8 cellular contexts compared by ENCODE assay signal in genomic region chr1:6603851-6604558, GRCh38.
A peak's percentile ranks its signal among the peaks of the same experiment; 100 is the strongest.
DNase-seq lines count a peak whose midpoint lies in the region; ATAC-seq and TF ChIP-seq lines count a peak whose summit lies in the region.

No MANE protein-coding gene starts in this region.

- peaks cover 25% of the 10 kb centered on the region for H3K4me1 ChIP-seq in OCI-LY3 (ENCODE audit: low read length)

- H3K9ac ChIP-seq in OCI-LY3 (ENCODE audit: low read length), result peak overlapping the region; percentile 89

- H3K27me3 ChIP-seq in OCI-LY3 (ENCODE audit: low read depth, low read length) (no peaks in the 10 kb centered on the region), layer of hippocampus (ENCODE audit: control insufficient read depth, insufficient read depth, low read length) (no peaks in the 10 kb centered on the region)

- TF ChIP-seq CTCF in OCI-LY3 (IDR thresholded peaks at IDR 0.05; ENCODE audit: low read depth, low read length) (no peak), GM13977 (IDR thresholded peaks at IDR 0.05; ENCODE audit: extremely low read depth, insufficient read depth, missing control alignments) (no peak)

- peaks cover 35% of the 10 kb centered on the region for H3K4me1 Mint-ChIP-seq in stimulated activated memory B cell treated with anti-CD40 and anti-IgM and Interleukin-4, amounts not matched to agents 10 μg/mL and 1 μg/mL and 100 μg/mL, for 72 hours

- peak overlapping the region; percentile 90 for H3K4me3 ChIP-seq in OCI-LY3 (ENCODE audit: low read length)

- H3K36me3 ChIP-seq in OCI-LY3 (replicated peaks; ENCODE audit: low read depth, low read length), result peaks cover 3% of the 10 kb centered on the region

- in situ Hi-C loops in GM13977 (cut with MboI; ENCODE audit: low pct_unique_long_range_greater_than_20kb, low sequenced_read_pairs, unreplicated experiment), result no loop called here

- H4K20me1 ChIP-seq in OCI-LY3 (ENCODE audit: insufficient read depth, low read length), result peaks cover 20% of the 10 kb centered on the region

- no peak for ATAC-seq in stimulated activated memory B cell treated with anti-CD40 and anti-IgM and Interleukin-4, amounts not matched to agents 10 μg/mL and 1 μg/mL and 100 μg/mL, for 72 hours
- ATAC-seq in HG03025 (IDR thresholded peaks at IDR 0.05; ENCODE audit: low FRiP score, unreplicated experiment) (no peak), HG02981 (IDR thresholded peaks at IDR 0.05; ENCODE audit: unreplicated experiment) (no peak)

- peaks cover 6% of the 10 kb centered on the region for H3K36me3 Mint-ChIP-seq in stimulated activated memory B cell treated with anti-CD40 and anti-IgM and Interleukin-4, amounts not matched to agents 10 μg/mL and 1 μg/mL and 100 μg/mL, for 72 hours

- peak; percentile 66 for DNase-seq in DMS114 treated with DMSO at 0.1 percent for 48 hours (lab: John Stamatoyannopoulos, UW; ENCODE audit: unreplicated experiment)
- peak; percentile 73 for DNase-seq in cerebellar cortex (ENCODE audit: low spot score)
- DNase-seq in GM13977 (ENCODE audit: low spot score), result no peak

- H3K4me3 Mint-ChIP-seq in stimulated activated memory B cell treated with anti-CD40 and anti-IgM and Interleukin-4, amounts not matched to agents 10 μg/mL and 1 μg/mL and 100 μg/mL, for 72 hours, result peak overlapping the region; percentile 84

- H3K9me3 ChIP-seq in OCI-LY3 (ENCODE audit: insufficient read depth, low read length), result no peaks in the 10 kb centered on the region

- no peaks in the 10 kb centered on the region for H3K9me3 Mint-ChIP-seq in stimulated activated memory B cell treated with anti-CD40 and anti-IgM and Interleukin-4, amounts not matched to agents 10 μg/mL and 1 μg/mL and 100 μg/mL, for 72 hours

- H3K27ac Mint-ChIP-seq in stimulated activated memory B cell treated with anti-CD40 and anti-IgM and Interleukin-4, amounts not matched to agents 10 μg/mL and 1 μg/mL and 100 μg/mL, for 72 hours, result peak overlapping the region; percentile 93

- peaks cover 36% of the 10 kb centered on the region for H3K79me2 ChIP-seq in OCI-LY3 (ENCODE audit: low read length)

- peak overlapping the region; percentile 91 for H2AFZ ChIP-seq in OCI-LY3 (ENCODE audit: low read depth, low read length)

- H3K27me3 Mint-ChIP-seq in stimulated activated memory B cell treated with anti-CD40 and anti-IgM and Interleukin-4, amounts not matched to agents 10 μg/mL and 1 μg/mL and 100 μg/mL, for 72 hours, result no peaks in the 10 kb centered on the region

- H3K27ac ChIP-seq in OCI-LY3 (ENCODE audit: low read length) (peak overlapping the region; percentile 98), layer of hippocampus (ENCODE audit: low read depth, low read length) (peak overlapping the region; percentile 96)

- H3K4me2 ChIP-seq in OCI-LY3 (ENCODE audit: low read length), result peak overlapping the region; percentile 96
